Comparison of ENCODE assay signal across 1 cellular context in genomic region chr7:39951943-39952194, GRCh38.
TF ChIP-seq lines count a peak whose summit lies in the region.

No MANE protein-coding gene starts in this region.

TF ChIP-seq in HCT116, 20 proteins besides CTCF, POLR2A, EP300 and RAD21 (continued from another document):
- no peak for TF ChIP-seq REST (IDR thresholded peaks at IDR 0.05; ENCODE audit: low read depth)
- TF ChIP-seq FOSL1 (IDR thresholded peaks at IDR 0.05; ENCODE audit: low read depth): no peak
TF ChIP-seq in HCT116: peak in this region for 0.
